8 cellular contexts compared by ENCODE assay signal in genomic region chr20:50992733-50993457, GRCh38. TPM values are rescaled to one million over a fixed set of nuclear protein-coding genes. Genes with fewer than 3 reads are reported as not detected.
DNase-seq lines count a peak whose midpoint lies in the region; ATAC-seq lines count a peak whose summit lies in the region.

No MANE protein-coding gene starts in this region.

- intact Hi-C loops in activated T-helper 2 cell treated with anti-CD3 and anti-CD28 coated beads, Interferon-gamma antibody, Interleukin-2, Interleukin-4, amounts not matched to agents 10 μg/mL and 5 μg/mL and 100 μg/mL, durations not matched to agents 14 hours and 24 hours and 36 hours (cut with micrococcal nuclease), result loop anchor here (1.0 kb wide), 1 partner anchor 313 kb away; no protein-coding TSS in a partner anchor
- intact Hi-C loops in right cardiac atrium (cut with DNase I), result no loop called here

- H3K9me3 Mint-ChIP-seq in activated T-helper 2 cell treated with anti-CD3 and anti-CD28 coated beads, Interferon-gamma antibody, Interleukin-2, Interleukin-4, amounts not matched to agents 10 μg/mL and 5 μg/mL and 100 μg/mL, durations not matched to agents 14 hours and 24 hours and 36 hours, result no peaks in the 10 kb centered on the region

- no peak overlapping the region for H3K4me3 Mint-ChIP-seq in activated T-helper 2 cell treated with anti-CD3 and anti-CD28 coated beads, Interferon-gamma antibody, Interleukin-2, Interleukin-4, amounts not matched to agents 10 μg/mL and 5 μg/mL and 100 μg/mL, durations not matched to agents 14 hours and 24 hours and 36 hours (ENCODE audit: low read depth)

- H3K27me3 Mint-ChIP-seq in activated T-helper 2 cell treated with anti-CD3 and anti-CD28 coated beads, Interferon-gamma antibody, Interleukin-2, Interleukin-4, amounts not matched to agents 10 μg/mL and 5 μg/mL and 100 μg/mL, durations not matched to agents 14 hours and 24 hours and 36 hours (ENCODE audit: low read depth), result no peaks in the 10 kb centered on the region

- peak; percentile 7 for DNase-seq in stimulated activated CD4-positive, alpha-beta T cell treated with anti-CD3 and anti-CD28 coated beads, Interleukin-12 subunit alpha, Interleukin-12 subunit beta, amount 100 ng/mL, for 4 hours
- no peak for DNase-seq in stimulated activated CD4-positive, alpha-beta T cell treated with anti-CD3 and anti-CD28 coated beads, Interleukin-4, amount 100 ng/mL, for 1 hour
- DNase-seq in NCI-H748 treated with DMSO at 0.1 percent for 48 hours (lab: John Stamatoyannopoulos, UW), result peak; percentile 4
- DNase-seq in activated T-helper 2 cell treated with anti-CD3 and anti-CD28 coated beads, Interferon-gamma antibody, Interleukin-2, Interleukin-4, amounts not matched to agents 10 μg/mL and 5 μg/mL and 100 μg/mL, durations not matched to agents 14 hours and 24 hours and 36 hours (ENCODE audit: low spot score), result peak; percentile 41
- no peak for DNase-seq in right cardiac atrium
- DNase-seq in stimulated activated CD4-positive, alpha-beta T cell treated with anti-CD3 and anti-CD28 coated beads, Interleukin-15, amount 100 ng/mL, for 48 hours (ENCODE audit: low read depth in 2 of 2), result peak; percentile 52 to 57
- DNase-seq in ureter (ENCODE audit: low spot score), result no peak

- peaks cover 2% of the 10 kb centered on the region for H3K4me1 Mint-ChIP-seq in activated T-helper 2 cell treated with anti-CD3 and anti-CD28 coated beads, Interferon-gamma antibody, Interleukin-2, Interleukin-4, amounts not matched to agents 10 μg/mL and 5 μg/mL and 100 μg/mL, durations not matched to agents 14 hours and 24 hours and 36 hours (ENCODE audit: low read depth)

- H3K9me3 ChIP-seq in right cardiac atrium (ENCODE audit: control insufficient read depth, low read length), result peaks cover 3% of the 10 kb centered on the region

- no peak overlapping the region for H3K27ac Mint-ChIP-seq in activated T-helper 2 cell treated with anti-CD3 and anti-CD28 coated beads, Interferon-gamma antibody, Interleukin-2, Interleukin-4, amounts not matched to agents 10 μg/mL and 5 μg/mL and 100 μg/mL, durations not matched to agents 14 hours and 24 hours and 36 hours

- no peaks in the 10 kb centered on the region for H3K36me3 Mint-ChIP-seq in activated T-helper 2 cell treated with anti-CD3 and anti-CD28 coated beads, Interferon-gamma antibody, Interleukin-2, Interleukin-4, amounts not matched to agents 10 μg/mL and 5 μg/mL and 100 μg/mL, durations not matched to agents 14 hours and 24 hours and 36 hours (ENCODE audit: low read depth)

- no peak overlapping the region for H3K4me3 ChIP-seq in right cardiac atrium (ENCODE audit: low read length)

- H3K4me1 ChIP-seq in right cardiac atrium (ENCODE audit: control insufficient read depth, insufficient read depth, low read length), result no peaks in the 10 kb centered on the region

- WGBS in right cardiac atrium, result 35% methylated on average over 13 of the region's 13 CpGs

- ATAC-seq in HG03432 (IDR thresholded peaks at IDR 0.05; ENCODE audit: unreplicated experiment) (peak; percentile 60), right cardiac atrium (peak; percentile 63 to 70)

- H3K27me3 ChIP-seq in right cardiac atrium (ENCODE audit: control insufficient read depth, insufficient read depth), result no peaks in the 10 kb centered on the region

- no peak overlapping the region for H3K27ac ChIP-seq in right cardiac atrium (ENCODE audit: low read length)

RNA-seq across cellular contexts. Expression of gene KCNG1, which starts 30.0 kb away (rescaled TPM):
- 2.2 and 2.3 TPM in 2 replicates for total RNA-seq in activated T-helper 2 cell treated with anti-CD3 and anti-CD28 coated beads, Interferon-gamma antibody, Interleukin-2, Interleukin-4, amounts not matched to agents 10 μg/mL and 5 μg/mL and 100 μg/mL, durations not matched to agents 14 hours and 24 hours and 36 hours
- 1 to 10 TPM in 3 of 4 donors, under 1 TPM in 1; 0.65 to 1.7 (median 1.3) TPM for total RNA-seq in right cardiac atrium
- 0.41 TPM for polyA plus RNA-seq in right cardiac atrium
- total RNA-seq in ureter, result 22.4 TPM

RNA-seq across cellular contexts. Expression of gene MOCS3, which starts 34.3 kb away (rescaled TPM):
- total RNA-seq in activated T-helper 2 cell treated with anti-CD3 and anti-CD28 coated beads, Interferon-gamma antibody, Interleukin-2, Interleukin-4, amounts not matched to agents 10 μg/mL and 5 μg/mL and 100 μg/mL, durations not matched to agents 14 hours and 24 hours and 36 hours, result 4.7 and 4.9 TPM in 2 replicates
- total RNA-seq in right cardiac atrium (1 to 10 TPM; 2.5 to 3.1 (median 2.9) TPM), ureter (6.5 TPM)
- polyA plus RNA-seq in right cardiac atrium, result 1.7 TPM

RNA-seq across cellular contexts. Expression of gene DPM1, which starts 34.6 kb away (rescaled TPM):
- 59.6 and 60.0 TPM in 2 replicates for total RNA-seq in activated T-helper 2 cell treated with anti-CD3 and anti-CD28 coated beads, Interferon-gamma antibody, Interleukin-2, Interleukin-4, amounts not matched to agents 10 μg/mL and 5 μg/mL and 100 μg/mL, durations not matched to agents 14 hours and 24 hours and 36 hours
- 10 to 100 TPM; 36.1 to 43.0 (median 40.2) TPM for total RNA-seq in right cardiac atrium
- 61.2 TPM for polyA plus RNA-seq in right cardiac atrium
- 41.8 TPM for total RNA-seq in ureter

Comparison
In these comparisons a context has a peak if more than half of its experiments do, and no peak if none do; other contexts are left out.
1. DNase-seq: peak in stimulated activated CD4-positive, alpha-beta T cell treated with anti-CD3 and anti-CD28 coated beads, Interleukin-12 subunit alpha, Interleukin-12 subunit beta, amount 100 ng/mL, for 4 hours (single experiment), NCI-H748 treated with DMSO at 0.1 percent for 48 hours (single experiment), activated T-helper 2 cell treated with anti-CD3 and anti-CD28 coated beads, Interferon-gamma antibody, Interleukin-2, Interleukin-4, amounts not matched to agents 10 μg/mL and 5 μg/mL and 100 μg/mL, durations not matched to agents 14 hours and 24 hours and 36 hours (single experiment) and stimulated activated CD4-positive, alpha-beta T cell treated with anti-CD3 and anti-CD28 coated beads, Interleukin-15, amount 100 ng/mL, for 48 hours (2 of 2); none in stimulated activated CD4-positive, alpha-beta T cell treated with anti-CD3 and anti-CD28 coated beads, Interleukin-4, amount 100 ng/mL, for 1 hour (single experiment), right cardiac atrium (0 of 3) and ureter (single experiment).